ENCODE assay signal across 22 cellular contexts in genomic region chr2:158120102-158120501, GRCh38. TPM values are rescaled to one million over a fixed set of nuclear protein-coding genes. Genes with fewer than 3 reads are reported as not detected.
"Had no signal": no experiment of that assay in that cellular context is flagged by ENCODE, and none has a peak within 500 bp of the region (broad histone marks: within the 10 kb centered on the region; RNA-seq: fewer than 3 reads in every experiment).

No MANE protein-coding gene starts in this region.

- H3K9ac ChIP-seq: parathyroid adenoma had no signal

- H3K27ac ChIP-seq: body of pancreas, foreskin keratinocyte, parathyroid adenoma, sigmoid colon, thoracic aorta, upper lobe of right lung had no signal

- H3K4me3 ChIP-seq: body of pancreas, lung, sigmoid colon, spleen, thoracic aorta, upper lobe of right lung had no signal

- H2AFZ ChIP-seq: parathyroid adenoma had no signal

- H3K36me3 ChIP-seq: sigmoid colon, spleen, thoracic aorta, upper lobe of right lung had no signal

- H3K27me3 ChIP-seq: body of pancreas, sigmoid colon, spleen, upper lobe of right lung had no signal

- ATAC-seq: activated CD4-positive, alpha-beta T cell treated with anti-CD3 and anti-CD28 coated beads for 36 hours; activated CD8-positive, alpha-beta memory T cell treated with anti-CD3 and anti-CD28 coated beads, Interleukin-2, amount 10 ng/mL, durations not matched to agents 7 days and 5 days; body of pancreas; effector memory CD8-positive, alpha-beta T cell; foreskin keratinocyte; natural killer cell treated with Interleukin-12 subunit alpha and Interleukin-12 subunit beta and Interleukin-15 and Interleukin-18, amount 100 ng/mL, for 72 hours; stimulated activated naive B cell treated with anti-CD40 and anti-IgM and Interleukin-4, amounts not matched to agents 10 μg/mL and 1 μg/mL and 100 μg/mL, for 72 hours; upper lobe of right lung had no signal

- H3K9me3 ChIP-seq: body of pancreas, sigmoid colon, spleen, thoracic aorta, upper lobe of right lung had no signal

- H3K4me1 ChIP-seq: body of pancreas, foreskin keratinocyte, parathyroid adenoma, sigmoid colon, upper lobe of right lung had no signal

- FAIRE-seq: islet of Langerhans had no signal

- H3K79me2 ChIP-seq: parathyroid adenoma had no signal

- DNase-seq: activated CD4-positive, alpha-beta memory T cell treated with anti-CD3 and anti-CD28 coated beads for 36 hours; activated CD4-positive, alpha-beta T cell treated with anti-CD3 and anti-CD28 coated beads for 36 hours; activated CD8-positive, alpha-beta memory T cell treated with anti-CD3 and anti-CD28 coated beads, Interleukin-2, amount 10 ng/mL, durations not matched to agents 7 days and 5 days; activated naive CD4-positive, alpha-beta T cell; activated naive CD8-positive, alpha-beta T cell treated with anti-CD3 and anti-CD28 coated beads, Interleukin-2, amount 10 ng/mL, durations not matched to agents 7 days and 5 days; amygdala; body of pancreas; caudate nucleus; effector memory CD8-positive, alpha-beta T cell; foreskin keratinocyte; hippocampal formation; sigmoid colon; spleen; stimulated activated naive B cell treated with anti-CD40 and anti-IgM and Interleukin-4, amounts not matched to agents 10 μg/mL and 1 μg/mL and 100 μg/mL, for 72 hours; upper lobe of right lung had no signal

RNA-seq across cellular contexts. Expression of gene UPP2, which starts 18.4 kb away (rescaled TPM):
- total RNA-seq: activated CD4-positive, alpha-beta memory T cell treated with anti-CD3 and anti-CD28 coated beads for 36 hours; activated CD4-positive, alpha-beta T cell treated with anti-CD3 and anti-CD28 coated beads for 36 hours; activated CD8-positive, alpha-beta memory T cell treated with anti-CD3 and anti-CD28 coated beads, Interleukin-2, amount 10 ng/mL, durations not matched to agents 7 days and 5 days; activated naive CD8-positive, alpha-beta T cell treated with anti-CD3 and anti-CD28 coated beads, Interleukin-2, amount 10 ng/mL, durations not matched to agents 7 days and 5 days; body of pancreas; dermis microvascular lymphatic vessel endothelial cell; fibroblast of lung; foreskin keratinocyte; lung; natural killer cell treated with Interleukin-12 subunit alpha and Interleukin-12 subunit beta and Interleukin-15 and Interleukin-18, amount 100 ng/mL, for 72 hours; sigmoid colon; spleen; thoracic aorta; upper lobe of right lung had no signal
- polyA plus RNA-seq: fibroblast of lung, foreskin keratinocyte had no signal
